1 cellular context compared by ENCODE assay signal in genomic region chr3:36957862-36958686, GRCh38.
TF ChIP-seq lines count a peak whose summit lies in the region.

No MANE protein-coding gene starts in this region.

TF ChIP-seq in A549, 52 proteins besides CTCF, POLR2A, EP300 and RAD21 (continued from another document):
- TF ChIP-seq REST (IDR thresholded peaks at IDR 0.05) (no peak), FOSL2 (IDR thresholded peaks at IDR 0.05) (peak; percentile 58), FOSL2 (CRISPR knock-in tag; IDR thresholded peaks at IDR 0.05) (peak; percentile 88)
